ENCODE assay signal across 25 cellular contexts in the genomic region with DNA sequence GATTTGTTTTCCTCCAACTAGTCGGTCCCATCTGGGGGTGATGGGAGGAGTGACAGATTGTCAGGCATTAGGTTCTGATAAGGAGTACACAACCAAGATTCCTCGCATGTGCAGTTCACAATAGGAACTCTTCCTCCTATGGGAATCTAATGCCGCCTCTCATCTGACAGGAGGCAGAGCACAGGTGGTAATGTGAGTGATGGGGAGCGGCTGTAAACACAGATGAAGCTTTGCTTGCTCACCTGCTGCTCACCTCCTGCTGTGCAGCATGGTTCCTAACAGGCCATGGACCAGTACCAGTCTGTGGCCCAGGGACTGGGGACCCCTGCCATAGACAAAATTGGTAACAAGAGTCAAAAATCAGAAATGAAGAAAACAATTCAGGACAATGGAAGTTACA.
DNase-seq lines count a peak whose midpoint lies in the region; ATAC-seq, FAIRE-seq and TF ChIP-seq lines count a peak whose summit lies in the region.
"Had no signal": no experiment of that assay in that cellular context is flagged by ENCODE, and none has a peak within 500 bp of the region (broad histone marks: within the 10 kb centered on the region; RNA-seq: fewer than 3 reads in every experiment).

No MANE protein-coding gene starts in this region.

- no peaks in the 10 kb centered on the region for H3K27me3 Mint-ChIP-seq in nephron progenitor cell (ENCODE audit: low read depth, poor library complexity)
- H3K27me3 Mint-ChIP-seq: CD8-positive, alpha-beta memory T cell; T-cell had no signal

- whole genome bisulfite sequencing in pancreas, 2 donors = 72 to 84% methylated on average over 4 of the region's 4 CpGs

- FAIRE-seq in HTR-8/SVneo (lab: Jason Lieb, UNC) (peak; percentile 9), pancreas (lab: Jason Lieb, UNC) (no peak)
- FAIRE-seq: G401.6, GM12892 had no signal

- DNase-seq in NCI-H2171 treated with DMSO at 0.1 percent for 48 hours (lab: John Stamatoyannopoulos, UW) = peak; percentile 67
- DNase-seq in NCI-H2171 (lab: John Stamatoyannopoulos, UW) = no peak
- DNase-seq in HTR-8/SVneo (ENCODE audit: insufficient read length, low spot score) = no peak
- peak; percentile 24 for DNase-seq in NCI-H510A (lab: John Stamatoyannopoulos, UW)
- DNase-seq in nephron progenitor cell = no peak
- DNase-seq in pancreas = no peak
- DNase-seq in G401 (ENCODE audit: low spot score) = no peak
- no peak for DNase-seq in NCI-H526 (lab: John Stamatoyannopoulos, UW)
- DNase-seq: CD8-positive, alpha-beta memory T cell; HCEC 1CT; KG1; NCI-H1092 treated with DMSO at 0.1 percent for 48 hours; NCI-H1694; NCI-H2107; NCI-H2227 treated with DMSO at 0.1 percent for 48 hours; NCI-H82; SJCRH30; T-cell had no signal

- H3K4me3 Mint-ChIP-seq in nephron progenitor cell = no peak overlapping the region
- H3K4me3 Mint-ChIP-seq: CD8-positive, alpha-beta memory T cell; GM23338; T-cell; T-helper 2 cell treated with Interferon-gamma antibody and Interleukin-4, amounts not matched to agents 5 μg/mL and 100 μg/mL, for 36 hours had no signal

- peaks cover 43% of the 10 kb centered on the region for H3K4me1 Mint-ChIP-seq in nephron progenitor cell
- H3K4me1 Mint-ChIP-seq: CD8-positive, alpha-beta memory T cell; T-cell had no signal

- TF ChIP-seq CTCF in nephron progenitor cell (IDR thresholded peaks at IDR 0.05) (no peak), pancreas (IDR thresholded peaks at IDR 0.05) (no peak)

- in situ Hi-C loops in G401 (cut with HindIII; ENCODE audit: low sequenced_read_pairs) = no loop called here

- no peak overlapping the region for H3K4me3 ChIP-seq in pancreas
- H3K4me3 ChIP-seq: GM23338, SJCRH30 had no signal

- H3K9me3 Mint-ChIP-seq in nephron progenitor cell = no peaks in the 10 kb centered on the region
- H3K9me3 Mint-ChIP-seq: CD8-positive, alpha-beta memory T cell; GM23338; T-cell; T-helper 2 cell treated with Interferon-gamma antibody and Interleukin-4, amounts not matched to agents 5 μg/mL and 100 μg/mL, for 36 hours had no signal

- peak overlapping the region; percentile 23 for H3K27ac Mint-ChIP-seq in nephron progenitor cell
- H3K27ac Mint-ChIP-seq: CD8-positive, alpha-beta memory T cell; GM23338; T-cell; T-helper 2 cell treated with Interferon-gamma antibody and Interleukin-4, amounts not matched to agents 5 μg/mL and 100 μg/mL, for 36 hours had no signal

- no peak for ATAC-seq in pancreas
- ATAC-seq: GM23338, Panc1, T-cell had no signal

- peaks cover 0 to 5% (median 0%) of the 10 kb centered on the region in 3 donors for H3K4me1 ChIP-seq in pancreas

- no peaks in the 10 kb centered on the region for H3K27me3 ChIP-seq in pancreas
- H3K27me3 ChIP-seq: SJCRH30 had no signal

- intact Hi-C loops in pancreas (cut with DNase I) = no loop called here

- H3K27ac ChIP-seq in pancreas = no peak overlapping the region
- H3K27ac ChIP-seq: C4-2B, HL-60, SJCRH30 had no signal

- H3K9me3 ChIP-seq in pancreas = no peaks in the 10 kb centered on the region
- H3K9me3 ChIP-seq: SJCRH30 had no signal

- no peaks in the 10 kb centered on the region for H3K36me3 ChIP-seq in pancreas
- H3K36me3 ChIP-seq: SJCRH30 had no signal

- no peaks in the 10 kb centered on the region for H3K36me3 Mint-ChIP-seq in nephron progenitor cell (ENCODE audit: low read depth)
- H3K36me3 Mint-ChIP-seq: CD8-positive, alpha-beta memory T cell; T-cell had no signal

Comparison
In these comparisons a context has a peak if more than half of its experiments do, and no peak if none do; other contexts are left out.
1. DNase-seq: peak in NCI-H2171 treated with DMSO at 0.1 percent for 48 hours (single experiment) and NCI-H510A (single experiment); none in NCI-H2171 (single experiment), HTR-8/SVneo (single experiment), nephron progenitor cell (single experiment), pancreas (0 of 6), G401 (single experiment) and NCI-H526 (0 of 2).